21 cellular contexts compared by ENCODE assay signal in the genomic region with DNA sequence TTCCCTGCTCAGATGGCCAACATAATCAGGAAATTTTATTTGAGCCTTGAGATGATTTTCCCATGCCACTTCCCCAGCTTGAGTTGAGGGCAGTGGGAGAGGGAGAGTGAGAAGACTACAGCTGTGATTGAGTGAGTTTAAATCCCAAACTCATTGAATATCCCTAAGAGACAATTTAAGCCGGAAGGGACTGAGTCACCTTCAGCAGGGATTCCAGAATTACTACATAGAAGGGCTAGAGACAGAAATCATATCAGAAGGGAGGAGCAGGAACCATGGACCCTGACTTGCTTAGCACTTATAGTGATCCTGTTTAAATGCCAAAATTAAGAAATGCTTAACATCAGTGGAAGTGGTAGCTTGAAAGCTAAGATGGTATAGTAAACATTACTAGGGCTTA.
"Had no signal": no experiment of that assay in that cellular context is flagged by ENCODE, and none has a peak within 500 bp of the region (broad histone marks: within the 10 kb centered on the region; RNA-seq: fewer than 3 reads in every experiment).

No MANE protein-coding gene starts in this region.

- H3K4me1 ChIP-seq: testis, upper lobe of right lung had no signal

- ATAC-seq: gastrocnemius medialis; mucosa of descending colon; naive thymus-derived CD8-positive, alpha-beta T cell; psoas muscle; sciatic nerve; stimulated activated naive B cell treated with anti-CD40 and anti-IgM and Interleukin-4, amounts not matched to agents 10 μg/mL and 1 μg/mL and 100 μg/mL, for 72 hours; stimulated activated naive CD8-positive, alpha-beta T cell treated with anti-CD3 and anti-CD28 coated beads, Interleukin-15, amount 100 ng/mL, for 72 hours; upper lobe of right lung had no signal

- H3K4me3 ChIP-seq: gastrocnemius medialis, heart right ventricle, mucosa of descending colon, psoas muscle, skin epidermis, testis, tibial nerve, upper lobe of right lung, vagina had no signal

- H3K36me3 ChIP-seq: gastrocnemius medialis, heart right ventricle, neutrophil, tibial nerve, upper lobe of right lung, vagina had no signal

- H3K9me3 ChIP-seq: gastrocnemius medialis, heart right ventricle, mucosa of descending colon, neutrophil, psoas muscle, testis, tibial nerve, upper lobe of right lung, vagina had no signal

- DNase-seq: dermis blood vessel endothelial cell; erythroblast; gastrocnemius medialis; heart right ventricle; hypothalamus; kidney glomerular epithelial cell; mucosa of descending colon; naive thymus-derived CD8-positive, alpha-beta T cell; psoas muscle; retina; stimulated activated CD4-positive, alpha-beta T cell treated with anti-CD3 and anti-CD28 coated beads, Interleukin-2, amount 100 ng/mL, for 24 hours; stimulated activated CD4-positive, alpha-beta T cell treated with anti-CD3 and anti-CD28 coated beads, Interleukin-4, amount 100 ng/mL, for 4 hours; stimulated activated naive B cell treated with anti-CD40 and anti-IgM and Interleukin-4, amounts not matched to agents 10 μg/mL and 1 μg/mL and 100 μg/mL, for 72 hours; stimulated activated naive CD8-positive, alpha-beta T cell treated with anti-CD3 and anti-CD28 coated beads, Interleukin-15, amount 100 ng/mL, for 72 hours; testis; upper lobe of right lung had no signal

- H3K27me3 ChIP-seq: gastrocnemius medialis, heart right ventricle, neutrophil, testis, tibial nerve, vagina had no signal

- H3K27ac ChIP-seq: heart right ventricle, neutrophil, psoas muscle, skin epidermis, testis, tibial nerve, upper lobe of right lung, vagina had no signal
